In the genomic region with DNA sequence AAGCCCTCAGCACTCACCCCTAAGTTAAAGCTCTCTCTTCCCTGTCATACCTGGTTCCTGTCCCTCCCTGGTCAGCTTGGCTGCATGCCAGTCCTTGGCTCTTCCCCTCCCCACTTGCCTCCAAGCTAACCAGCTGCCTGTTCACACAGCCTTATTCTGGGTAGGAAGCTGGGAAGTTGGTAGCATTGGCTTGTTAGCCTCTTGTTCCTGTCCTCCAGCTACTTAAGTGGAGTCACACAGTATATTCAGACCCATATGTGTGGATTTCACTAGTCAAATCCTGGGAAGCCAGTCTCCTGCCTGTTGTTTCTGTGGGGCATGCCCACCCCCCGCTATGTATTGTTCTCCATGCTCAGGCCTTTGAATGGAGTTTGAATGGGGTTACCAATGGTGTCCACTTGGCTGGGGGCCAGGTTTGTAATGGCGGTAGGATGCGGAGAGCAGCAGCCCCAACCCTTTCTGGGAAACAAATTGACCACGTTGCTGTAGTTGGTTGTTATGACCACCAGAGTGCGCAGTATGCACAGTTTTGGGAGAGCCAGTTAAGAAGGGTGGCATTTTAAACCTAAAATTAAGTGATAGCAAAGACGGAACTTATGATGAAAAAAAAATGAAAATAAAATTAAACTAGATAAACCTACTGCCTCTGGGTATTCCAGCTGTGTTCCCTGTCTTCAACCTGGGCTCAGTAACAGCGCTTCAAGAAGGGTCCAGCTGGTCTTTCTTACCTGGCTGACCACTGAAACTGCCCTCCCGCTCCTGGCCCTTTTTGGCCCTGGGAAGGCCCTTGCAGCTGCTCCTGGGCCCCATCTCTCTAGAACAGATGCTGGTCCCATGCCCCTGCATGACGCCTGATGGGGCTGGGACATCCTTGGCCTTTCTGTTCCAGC, we compare ENCODE assay signal across 8 cellular contexts. TPM values are rescaled to one million over a fixed set of nuclear protein-coding genes. Genes with fewer than 3 reads are reported as not detected.
DNase-seq lines count a peak whose midpoint lies in the region; ATAC-seq and TF ChIP-seq lines count a peak whose summit lies in the region.

No MANE protein-coding gene starts in this region.

- intact Hi-C loops in left ventricle myocardium inferior (cut with micrococcal nuclease), result loop anchor here (5.0 kb wide), 1 partner anchor 61 kb away; no protein-coding TSS in a partner anchor

- no peaks in the 10 kb centered on the region for H3K9me3 ChIP-seq in SU-DHL-6 (ENCODE audit: insufficient read depth, low read length)
- no peaks in the 10 kb centered on the region for H3K9me3 ChIP-seq in left ventricle myocardium inferior (replicated peaks)

- no peak overlapping the region for H2AFZ ChIP-seq in SU-DHL-6 (ENCODE audit: low read depth, low read length, severe bottlenecking)

- H3K9me2 ChIP-seq in SU-DHL-6 (replicated peaks; ENCODE audit: insufficient read depth, low read length), result no peaks in the 10 kb centered on the region

- H3K4me3 ChIP-seq in SU-DHL-6 (ENCODE audit: insufficient read depth, low read length, poor library complexity, severe bottlenecking) (no peak overlapping the region), left ventricle myocardium inferior (no peak overlapping the region)

- no peak overlapping the region for H3K4me2 ChIP-seq in SU-DHL-6 (ENCODE audit: low read depth, low read length, poor library complexity, severe bottlenecking)

- no peak for ATAC-seq in GM19395 (IDR thresholded peaks at IDR 0.05; ENCODE audit: unreplicated experiment)

- no peaks in the 10 kb centered on the region for H4K20me1 ChIP-seq in SU-DHL-6 (ENCODE audit: low read depth, low read length)

- H3K36me3 ChIP-seq in SU-DHL-6 (ENCODE audit: low read length) (no peaks in the 10 kb centered on the region), left ventricle myocardium inferior (no peaks in the 10 kb centered on the region)

- DNase-seq in A172 (ENCODE audit: low spot score), result peak; percentile 86
- DNase-seq in GM13977 (ENCODE audit: low spot score), result peak; percentile 78
- DNase-seq in NCI-H1105 treated with DMSO at 0.1 percent for 48 hours (lab: John Stamatoyannopoulos, UW), result peak; percentile 89
- DNase-seq in activated naive CD8-positive, alpha-beta T cell treated with anti-CD3 and anti-CD28 coated beads, Interleukin-2, amount 50 U/mL, for 16 hours (ENCODE audit: low read depth, low spot score), result peak; percentile 32
- DNase-seq in left ventricle myocardium inferior, result peak; percentile 54
- peak; percentile 60 for DNase-seq in pulmonary artery endothelial cell (ENCODE audit: low read depth, low spot score)

- peaks cover 11% of the 10 kb centered on the region for H3K4me1 ChIP-seq in left ventricle myocardium inferior

- H3K27ac ChIP-seq in SU-DHL-6 (ENCODE audit: low read depth, low read length) (no peak overlapping the region), left ventricle myocardium inferior (replicated peaks) (peak overlapping the region; percentile 15)

- H3K9ac ChIP-seq in SU-DHL-6 (ENCODE audit: low read length), result no peak overlapping the region

- TF ChIP-seq CTCF in GM13977 (IDR thresholded peaks at IDR 0.05; ENCODE audit: extremely low read depth, insufficient read depth, missing control alignments) (peak; percentile 77), SU-DHL-6 (IDR thresholded peaks at IDR 0.05; ENCODE audit: insufficient read depth, low read length, poor library complexity, severe bottlenecking) (peak; percentile 74), left ventricle myocardium inferior (IDR thresholded peaks at IDR 0.05; ENCODE audit: borderline replicate concordance) (peak; percentile 86)

- H3K27me3 ChIP-seq in SU-DHL-6 (ENCODE audit: low read length) (no peaks in the 10 kb centered on the region), left ventricle myocardium inferior (ENCODE audit: low read depth) (no peaks in the 10 kb centered on the region)

- H3K79me2 ChIP-seq in SU-DHL-6 (ENCODE audit: insufficient read depth, low read length), result no peaks in the 10 kb centered on the region

- H3F3A ChIP-seq in SU-DHL-6 (ENCODE audit: insufficient read depth), result no peaks in the 10 kb centered on the region

- in situ Hi-C loops in GM13977 (cut with MboI; ENCODE audit: low pct_unique_long_range_greater_than_20kb, low sequenced_read_pairs, unreplicated experiment), result loop anchor here (5.0 kb wide), 1 partner anchor 111 kb away; no protein-coding TSS in a partner anchor

RNA-seq across cellular contexts. Expression of gene RPS3, which starts 10.7 kb away (rescaled TPM):
- total RNA-seq in A172 (2014; rRNA removed; shearing (Covaris generic)), result 1,638 and 1,693 TPM in 2 replicates
- total RNA-seq in left ventricle myocardium inferior, result 864 TPM
- 2,813 and 4,239 TPM in 2 replicates for total RNA-seq in pulmonary artery endothelial cell

RNA-seq across cellular contexts. Expression of gene ARRB1, which starts 37.2 kb away (rescaled TPM):
- 18.4 and 22.2 TPM in 2 replicates for total RNA-seq in A172 (2014; rRNA removed; shearing (Covaris generic))
- total RNA-seq in left ventricle myocardium inferior (25.9 TPM), pulmonary artery endothelial cell (94.5 and 156 TPM in 2 replicates)

RNA-seq across cellular contexts. Expression of gene KLHL35, which starts 44.4 kb away (rescaled TPM):
- 0.07 TPM in 1 of 2 replicates, not detected in the other for total RNA-seq in A172 (2014; rRNA removed; shearing (Covaris generic))
- total RNA-seq in left ventricle myocardium inferior (0.74 TPM), pulmonary artery endothelial cell (2.0 and 2.6 TPM in 2 replicates)

Comparison
In these comparisons a context has a peak if more than half of its experiments do, and no peak if none do; other contexts are left out.
1. DNase-seq: peak in every context shown above with its lines; median percentile 89 in NCI-H1105 treated with DMSO at 0.1 percent for 48 hours; 86 in A172; 78 in GM13977; 60 in pulmonary artery endothelial cell; 54 in left ventricle myocardium inferior; 32 in activated naive CD8-positive, alpha-beta T cell treated with anti-CD3 and anti-CD28 coated beads, Interleukin-2, amount 50 U/mL, for 16 hours.